In genomic region chr3:62827550-62827949, GRCh38 we compare ENCODE assay signal across 24 cellular contexts. TPM values are rescaled to one million over a fixed set of nuclear protein-coding genes. Genes with fewer than 3 reads are reported as not detected.
DNase-seq lines count a peak whose midpoint lies in the region; ATAC-seq, FAIRE-seq and TF ChIP-seq lines count a peak whose summit lies in the region.
"Had no signal": no experiment of that assay in that cellular context is flagged by ENCODE, and none has a peak within 500 bp of the region (broad histone marks: within the 10 kb centered on the region; RNA-seq: fewer than 3 reads in every experiment).

No MANE protein-coding gene starts in this region.

- peak; percentile 26 for DNase-seq in COLO829 (ENCODE audit: low spot score)
- no peak for DNase-seq in D721Med (ENCODE audit: insufficient read length, low spot score)
- DNase-seq in OCI-LY7 (ENCODE audit: low spot score), result no peak
- no peak for DNase-seq in osteoblast (ENCODE audit: insufficient read length, low spot score, missing footprints)
- DNase-seq in AML-193 (lab: John Stamatoyannopoulos, UW), result no peak
- DNase-seq in A172 (ENCODE audit: low spot score), result no peak
- DNase-seq: BE2C; Calu3; CD4-positive, alpha-beta T cell; CD8-positive, alpha-beta memory T cell; COR-L47; DMS79; GF-D8; H9 had no signal

- H3K4me3 ChIP-seq in OCI-LY7 (ENCODE audit: low read depth, low read length, poor library complexity, severe bottlenecking), result peak overlapping the region; percentile 65
- H3K4me3 ChIP-seq in osteoblast (ENCODE audit: insufficient read depth, low read length), result no peak overlapping the region
- H3K4me3 ChIP-seq: BLaER1 treated with 17β-estradiol and CSF1 and Interleukin-3, amounts not matched to agents 10 nM and 100 nM; GM23338 had no signal

- BruUV-seq in OCI-LY7 (replicated peaks; lab: Mats Ljungman, UMichigan), result no TSS peak

- H3K4me1 ChIP-seq in OCI-LY7 (ENCODE audit: insufficient read depth, low read length, poor library complexity, severe bottlenecking) (peaks cover 94% of the 10 kb centered on the region), osteoblast (ENCODE audit: insufficient read depth, low read length) (no peaks in the 10 kb centered on the region)
- H3K4me1 ChIP-seq: BLaER1 treated with 17β-estradiol and CSF1 and Interleukin-3, amounts not matched to agents 10 nM and 100 nM had no signal

- FAIRE-seq in D721Med (lab: Jason Lieb, UNC), result peak; percentile 95
- FAIRE-seq: A204.1, GM12891, GM18507 had no signal

- H3K79me2 ChIP-seq in OCI-LY7 (ENCODE audit: insufficient read depth, low read depth, low read length) (peaks cover 52% of the 10 kb centered on the region; the same call in 1 of the 2 replicates), osteoblast (ENCODE audit: insufficient read depth, low read length) (no peaks in the 10 kb centered on the region)

- intact Hi-C loops in OCI-LY7 (cut with micrococcal nuclease; ENCODE audit: unreplicated experiment), result loop anchor here (10.0 kb wide), 1 partner anchor 323 kb away; no protein-coding TSS in a partner anchor

- no peaks in the 10 kb centered on the region for H3K9me3 ChIP-seq in OCI-LY7 (ENCODE audit: low read length)
- no peaks in the 10 kb centered on the region for H3K9me3 ChIP-seq in osteoblast (ENCODE audit: low read depth, low read length)
- H3K9me3 ChIP-seq: BE2C; BLaER1 treated with 17β-estradiol and CSF1 and Interleukin-3, amounts not matched to agents 10 nM and 100 nM had no signal

- H3K27me3 ChIP-seq in osteoblast (ENCODE audit: insufficient read depth, low read length), result no peaks in the 10 kb centered on the region
- H3K27me3 ChIP-seq: BE2C; BLaER1 treated with 17β-estradiol and CSF1 and Interleukin-3, amounts not matched to agents 10 nM and 100 nM had no signal

- H4K20me1 ChIP-seq in OCI-LY7 (ENCODE audit: insufficient read depth, low read length) (no peaks in the 10 kb centered on the region), osteoblast (ENCODE audit: insufficient read depth, low read length) (no peaks in the 10 kb centered on the region)
- H4K20me1 ChIP-seq: BLaER1 treated with 17β-estradiol and CSF1 and Interleukin-3, amounts not matched to agents 10 nM and 100 nM had no signal

- H2AFZ ChIP-seq in OCI-LY7 (ENCODE audit: low read length), result no peak overlapping the region
- no peak overlapping the region for H2AFZ ChIP-seq in osteoblast (ENCODE audit: low read length)
- H2AFZ ChIP-seq: GM23338 had no signal

- H3K9me2 ChIP-seq in OCI-LY7 (ENCODE audit: insufficient read depth, low read length), result no peaks in the 10 kb centered on the region

- ATAC-seq in SK-N-SH treated with all-trans-retinoic acid at 6 μM for 48 hours (no peak), HG03378 (IDR thresholded peaks at IDR 0.05; ENCODE audit: unreplicated experiment) (no peak)
- ATAC-seq: GM23338, HCT116 had no signal

- CTCF ChIA-PET in OCI-LY7 (lab: Charles Lee; ENCODE audit: unreplicated experiment), result interaction anchor here (1.0 to 1.5 kb wide), 2 partner anchors 8 to 45 kb away, joined by 3 to 4 read pairs; no protein-coding TSS in a partner anchor

- TF ChIP-seq CTCF in D721Med (IDR thresholded peaks at IDR 0.05; ENCODE audit: insufficient read depth, missing control alignments), result no peak
- TF ChIP-seq CTCF in OCI-LY7 (conservative IDR thresholded peaks at IDR 0.05; ENCODE audit: low read length), result no peak
- no peak for TF ChIP-seq CTCF in osteoblast (IDR thresholded peaks at IDR 0.05; ENCODE audit: extremely low read depth, low read depth, low read length)

- peaks cover 33% of the 10 kb centered on the region for H3K36me3 ChIP-seq in OCI-LY7 (ENCODE audit: insufficient read depth, low read length)
- no peaks in the 10 kb centered on the region for H3K36me3 ChIP-seq in osteoblast (ENCODE audit: insufficient read depth, low read length)
- H3K36me3 ChIP-seq: BE2C; BLaER1 treated with 17β-estradiol and CSF1 and Interleukin-3, amounts not matched to agents 10 nM and 100 nM had no signal

- H3K27ac ChIP-seq in OCI-LY7 (ENCODE audit: low read depth, low read length, poor library complexity, severe bottlenecking) (peak overlapping the region; percentile 85), osteoblast (ENCODE audit: low read depth, low read length) (no peak overlapping the region)
- H3K27ac ChIP-seq: BLaER1 treated with 17β-estradiol and CSF1 and Interleukin-3, amounts not matched to agents 10 nM and 100 nM had no signal

- H3K4me2 ChIP-seq in OCI-LY7 (ENCODE audit: low read length) (peak overlapping the region; percentile 69), osteoblast (ENCODE audit: insufficient read depth, low read length) (no peak overlapping the region)
- H3K4me2 ChIP-seq: BLaER1 treated with 17β-estradiol and CSF1 and Interleukin-3, amounts not matched to agents 10 nM and 100 nM; GM23338 had no signal

- POLR2A ChIA-PET in OCI-LY7 (lab: Charles Lee), result interaction anchor here (1.2 to 36.5 kb wide), 8 partner anchors 8 to 159 kb away, joined by 3 to 961 read pairs (median 6); no protein-coding TSS in a partner anchor

TF ChIP-seq in SK-N-SH treated with all-trans-retinoic acid at 6 μM for 48 hours, 23 proteins besides CTCF, POLR2A, EP300 and RAD21:
- TF ChIP-seq TCF4 (CRISPR knock-in tag; IDR thresholded peaks at IDR 0.05; ENCODE audit: borderline replicate concordance) (peak; percentile 53; the same call in 1 of the 2 replicates), ZNF8 (CRISPR knock-in tag; IDR thresholded peaks at IDR 0.05) (no peak), PATZ1 (CRISPR knock-in tag; IDR thresholded peaks at IDR 0.05; ENCODE audit: borderline replicate concordance) (no peak), TOX (CRISPR knock-in tag; IDR thresholded peaks at IDR 0.05; ENCODE audit: borderline replicate concordance) (no peak)

RNA-seq across cellular contexts. Expression of gene CADPS, which starts 47.7 kb away (rescaled TPM):
- 61.3 and 76.9 TPM in 2 replicates for total RNA-seq in OCI-LY7 (2014; rRNA removed; shearing (Covaris generic))
- total RNA-seq in OCI-LY7 (2022) (68.6 and 79.5 TPM in 2 replicates), osteoblast (3.2 TPM in 1 of 2 replicates, not detected in the other)
- total RNA-seq in A172 (2014; rRNA removed; shearing (Covaris generic)), result not detected in 2 replicates
- total RNA-seq: Calu3; CD4-positive, alpha-beta T cell; CD8-positive, alpha-beta memory T cell; Daoy; G401 had no signal

Comparison
In these comparisons a context has a peak if more than half of its experiments do, and no peak if none do; other contexts are left out.
1. RNA of gene CADPS, which starts 47.7 kb away (total RNA-seq): 61.3 to 79.5 TPM in OCI-LY7; 3.2 TPM in osteoblast and not detected in A172; every median in the first group is over 10 times any median in the second.